ENCODE assay signal across 9 cellular contexts in genomic region chr21:37658994-37659458, GRCh38.
DNase-seq lines count a peak whose midpoint lies in the region; TF ChIP-seq lines count a peak whose summit lies in the region.
"Had no signal": no experiment of that assay in that cellular context is flagged by ENCODE, and none has a peak within 500 bp of the region (broad histone marks: within the 10 kb centered on the region; RNA-seq: fewer than 3 reads in every experiment).

No MANE protein-coding gene starts in this region.

- H3K27me3 ChIP-seq in suprapubic skin (peaks cover 21% of the 10 kb centered on the region), colonic mucosa (no peaks in the 10 kb centered on the region)

- TF ChIP-seq POLR2A in suprapubic skin (IDR thresholded peaks at IDR 0.05), result no peak

- WGBS in suprapubic skin, result 27% methylated on average over 6 of the region's 6 CpGs

- no peak overlapping the region for H3K9ac ChIP-seq in colonic mucosa (ENCODE audit: low read depth in 2 of 2, low read length in 2 of 2)

- H3K9me3 ChIP-seq in suprapubic skin, result no peaks in the 10 kb centered on the region
- no peaks in the 10 kb centered on the region for H3K9me3 ChIP-seq in colonic mucosa

- intact Hi-C loops in colonic mucosa (cut with DNase I), result no loop called here

- TF ChIP-seq CTCF in astrocyte of the spinal cord (IDR thresholded peaks at IDR 0.05; ENCODE audit: low read depth, low read length) (peak; percentile 22), suprapubic skin (IDR thresholded peaks at IDR 0.05) (no peak), colonic mucosa (IDR thresholded peaks at IDR 0.05) (no peak)

- in situ Hi-C loops in astrocyte of the spinal cord (cut with HindIII; ENCODE audit: low sequenced_read_pairs), result no loop called here

- H3K27ac ChIP-seq in suprapubic skin (no peak overlapping the region), colonic mucosa (no peak overlapping the region)

- DNase-seq in HS-5 (ENCODE audit: low read depth) (peak; percentile 54), astrocyte of the spinal cord (ENCODE audit: low read depth, low spot score) (peak; percentile 64), iris pigment epithelial cell (ENCODE audit: low read depth) (peak; percentile 77), suprapubic skin (ENCODE audit: low spot score in 2 of 2) (no peak), colonic mucosa (no peak), DMS153 treated with DMSO at 0.1 percent for 48 hours (lab: John Stamatoyannopoulos, UW; ENCODE audit: unreplicated experiment) (no peak), NCI-H82 (lab: John Stamatoyannopoulos, UW) (no peak)
- DNase-seq in stimulated activated CD4-positive, alpha-beta T cell treated with anti-CD3 and anti-CD28 coated beads, Interleukin-4, amount 100 ng/mL, for 1 hour, result no peak
- DNase-seq: NK-92 treated with Interleukin-12 subunit alpha and Interleukin-12 subunit beta, amount 100 ng/mL, for 24 hours had no signal

- peak; percentile 92 for TF ChIP-seq EP300 in suprapubic skin (IDR thresholded peaks at IDR 0.05)

- H3K4me1 ChIP-seq in suprapubic skin (peaks cover 10% of the 10 kb centered on the region), colonic mucosa (no peaks in the 10 kb centered on the region)

- H3K4me3 ChIP-seq in astrocyte of the spinal cord (ENCODE audit: low read depth, low read length), result no peak overlapping the region
- H3K4me3 ChIP-seq in suprapubic skin, result no peak overlapping the region
- H3K4me3 ChIP-seq in colonic mucosa, result no peak overlapping the region

- H3K36me3 ChIP-seq in suprapubic skin, result no peaks in the 10 kb centered on the region
- H3K36me3 ChIP-seq in colonic mucosa, result no peaks in the 10 kb centered on the region

Comparison
In these comparisons a context has a peak if more than half of its experiments do, and no peak if none do; other contexts are left out.
1. DNase-seq: peak in HS-5 (single experiment), astrocyte of the spinal cord (single experiment) and iris pigment epithelial cell (single experiment); none in suprapubic skin (0 of 2), stimulated activated CD4-positive, alpha-beta T cell treated with anti-CD3 and anti-CD28 coated beads, Interleukin-4, amount 100 ng/mL, for 1 hour (single experiment), colonic mucosa (single experiment), DMS153 treated with DMSO at 0.1 percent for 48 hours (single experiment) and NCI-H82 (single experiment).